Comparison of ENCODE assay signal across 28 cellular contexts in the genomic region with DNA sequence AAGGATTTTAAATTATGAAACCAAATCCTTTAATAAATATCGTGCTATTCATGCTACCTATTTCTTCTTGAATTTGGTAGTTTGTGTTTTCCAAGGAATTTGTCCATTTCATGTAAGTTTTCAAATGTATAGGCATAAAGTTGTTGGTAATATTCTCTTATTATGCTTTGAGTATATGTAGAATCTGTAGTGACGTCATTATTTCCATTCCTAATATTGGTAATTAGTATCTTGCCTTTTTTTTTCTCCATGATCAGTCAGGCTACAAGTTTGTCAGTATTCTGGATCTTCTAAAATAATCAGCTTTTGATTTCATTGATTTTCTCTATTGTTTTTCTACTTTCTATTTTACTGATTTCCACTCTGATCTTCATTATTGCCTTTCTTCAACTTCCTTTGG.
"Had no signal": no experiment of that assay in that cellular context is flagged by ENCODE, and none has a peak within 500 bp of the region (broad histone marks: within the 10 kb centered on the region; RNA-seq: fewer than 3 reads in every experiment).

No MANE protein-coding gene starts in this region.

- ATAC-seq: activated naive CD4-positive, alpha-beta T cell treated with anti-CD3 and anti-CD28 coated beads, Interleukin-2, amount 50 U/mL, for 72 hours; activated naive CD8-positive, alpha-beta T cell treated with anti-CD3 and anti-CD28 coated beads, Interleukin-2, amount 50 U/mL, for 24 hours; activated T-cell treated with anti-CD3 and anti-CD28 coated beads, Interleukin-2, amount 50 U/mL, for 4 hours; body of pancreas; PC-3; T-cell had no signal

- H3K9me3 Mint-ChIP-seq: activated naive CD8-positive, alpha-beta T cell treated with anti-CD3 and anti-CD28 coated beads, Interleukin-2, amount 50 U/mL, for 24 hours; central memory CD8-positive, alpha-beta T cell had no signal

- H3K36me3 ChIP-seq: ascending aorta had no signal

- H3K4me3 ChIP-seq: ascending aorta, body of pancreas, SK-N-MC had no signal

- H3K9me3 ChIP-seq: body of pancreas had no signal

- H3K27me3 Mint-ChIP-seq: activated naive CD8-positive, alpha-beta T cell treated with anti-CD3 and anti-CD28 coated beads, Interleukin-2, amount 50 U/mL, for 24 hours; central memory CD8-positive, alpha-beta T cell had no signal

- DNase-seq: activated CD4-positive, alpha-beta memory T cell treated with anti-CD3 and anti-CD28 coated beads for 36 hours; activated CD4-positive, alpha-beta T cell treated with anti-CD3 and anti-CD28 coated beads, Interleukin-2, amount 10 ng/mL, durations not matched to agents 7 days and 5 days; activated CD4-positive, CD25-positive, alpha-beta regulatory T cell; activated CD8-positive, alpha-beta memory T cell treated with anti-CD3 and anti-CD28 coated beads for 24 hours; activated effector memory CD4-positive, alpha-beta T cell treated with anti-CD3 and anti-CD28 coated beads, Interleukin-2, amount 50 U/mL, for 16 hours; activated naive CD4-positive, alpha-beta T cell treated with Interleukin-2 at 50 U/mL for 16 hours; activated naive CD8-positive, alpha-beta T cell treated with anti-CD3 and anti-CD28 coated beads, Interleukin-2, amount 50 U/mL, for 24 hours; activated T-cell treated with anti-CD3 and anti-CD28 coated beads, Interleukin-2, amount 50 U/mL, for 4 hours; amniotic stem cell; body of pancreas; MM.1S; NCI-H1105; NCI-H1436; NCI-H1694 treated with DMSO at 0.1 percent for 48 hours; NCI-H2029 treated with DMSO at 0.1 percent for 48 hours; NCI-H345; NCI-H510A treated with DMSO at 0.1 percent for 48 hours; NCI-H69; NK-92 treated with Interleukin-12 subunit alpha and Interleukin-12 subunit beta, amount 100 ng/mL, for 24 hours; PC-3; SHP77 treated with DMSO at 0.1 percent for 48 hours; T-cell; T-helper 2 cell; T1000 had no signal

- H3K4me3 Mint-ChIP-seq: activated CD4-positive, alpha-beta memory T cell treated with anti-CD3 and anti-CD28 coated beads for 36 hours; activated CD4-positive, alpha-beta T cell treated with anti-CD3 and anti-CD28 coated beads, Interleukin-2, amount 10 ng/mL, durations not matched to agents 7 days and 5 days; activated naive CD8-positive, alpha-beta T cell treated with anti-CD3 and anti-CD28 coated beads, Interleukin-2, amount 50 U/mL, for 24 hours; activated T-cell treated with anti-CD3 and anti-CD28 coated beads, Interleukin-2, amount 50 U/mL, for 4 hours; central memory CD8-positive, alpha-beta T cell; T-cell had no signal

- H3K27ac ChIP-seq: ascending aorta, body of pancreas, SK-N-MC had no signal

- H3K36me3 Mint-ChIP-seq: activated CD4-positive, alpha-beta memory T cell treated with anti-CD3 and anti-CD28 coated beads for 36 hours; activated naive CD4-positive, alpha-beta T cell treated with anti-CD3 and anti-CD28 coated beads, Interleukin-2, amount 50 U/mL, for 72 hours had no signal

- H3K4me1 Mint-ChIP-seq: activated CD4-positive, alpha-beta T cell treated with anti-CD3 and anti-CD28 coated beads, Interleukin-2, amount 10 ng/mL, durations not matched to agents 7 days and 5 days; central memory CD8-positive, alpha-beta T cell had no signal

- H3K27me3 ChIP-seq: ascending aorta, body of pancreas had no signal

- H3K27ac Mint-ChIP-seq: activated CD4-positive, alpha-beta memory T cell treated with anti-CD3 and anti-CD28 coated beads for 36 hours; activated CD4-positive, alpha-beta T cell treated with anti-CD3 and anti-CD28 coated beads, Interleukin-2, amount 10 ng/mL, durations not matched to agents 7 days and 5 days; activated naive CD4-positive, alpha-beta T cell treated with anti-CD3 and anti-CD28 coated beads, Interleukin-2, amount 50 U/mL, for 72 hours; activated naive CD8-positive, alpha-beta T cell treated with anti-CD3 and anti-CD28 coated beads, Interleukin-2, amount 50 U/mL, for 24 hours; T-cell had no signal

- H3K4me1 ChIP-seq: ascending aorta, body of pancreas had no signal
